In the genomic region with DNA sequence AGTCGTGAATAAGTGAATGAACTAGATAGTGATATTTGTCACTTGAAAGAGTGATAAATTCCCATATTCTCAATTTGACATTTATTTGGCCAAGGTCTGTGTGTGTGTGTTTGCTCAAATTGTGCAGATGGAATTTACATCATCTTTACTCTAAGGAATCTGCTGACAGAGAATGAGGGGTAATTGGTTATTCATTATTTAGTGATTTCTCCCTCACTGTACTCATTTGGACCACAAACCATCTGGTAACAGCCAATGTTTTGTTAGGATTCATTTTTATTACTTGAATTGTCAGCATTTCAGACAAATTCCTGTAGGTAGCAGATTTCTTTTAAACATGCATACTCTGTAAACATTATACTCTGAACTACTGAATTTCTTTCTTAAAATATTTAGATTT, we compare ENCODE assay signal across 2 cellular contexts.
TF ChIP-seq lines count a peak whose summit lies in the region.

No MANE protein-coding gene starts in this region.

TF ChIP-seq in A549, 52 proteins besides CTCF, POLR2A, EP300 and RAD21 (continued from another document):
- no peak for TF ChIP-seq HMGXB4 (CRISPR knock-in tag; IDR thresholded peaks at IDR 0.05; ENCODE audit: borderline replicate concordance)
- no peak for TF ChIP-seq PBX3 (IDR thresholded peaks at IDR 0.05)
- TF ChIP-seq ZNF302 (CRISPR knock-in tag; IDR thresholded peaks at IDR 0.05) = no peak
- no peak for TF ChIP-seq FOXS1 (CRISPR knock-in tag; IDR thresholded peaks at IDR 0.05)
- TF ChIP-seq HOXB5 (CRISPR knock-in tag; IDR thresholded peaks at IDR 0.05) = no peak
- no peak for TF ChIP-seq SREBF2 (IDR thresholded peaks at IDR 0.05)

TF ChIP-seq in WTC11, 78 proteins besides CTCF, POLR2A, EP300 and RAD21 (continued from another document):
- no peak for TF ChIP-seq ZNF425 (CRISPR knock-in tag; conservative IDR thresholded peaks at IDR 0.05)
- TF ChIP-seq AR (CRISPR knock-in tag; IDR thresholded peaks at IDR 0.05) = no peak
- TF ChIP-seq EMX1 (CRISPR knock-in tag; IDR thresholded peaks at IDR 0.05) = no peak
- TF ChIP-seq TP53 (CRISPR knock-in tag; IDR thresholded peaks at IDR 0.05) = no peak
